ENCODE assay signal across 21 cellular contexts in genomic region chr4:103482471-103482870, GRCh38.
DNase-seq lines count a peak whose midpoint lies in the region; FAIRE-seq and TF ChIP-seq lines count a peak whose summit lies in the region.
"Had no signal": no experiment of that assay in that cellular context is flagged by ENCODE, and none has a peak within 500 bp of the region (broad histone marks: within the 10 kb centered on the region; RNA-seq: fewer than 3 reads in every experiment).

No MANE protein-coding gene starts in this region.

- no peak overlapping the region for H3K27ac ChIP-seq in GM23248
- H3K27ac ChIP-seq: BLaER1 had no signal

- H3K4me1 ChIP-seq in GM23248 (ENCODE audit: insufficient read depth), result no peaks in the 10 kb centered on the region
- H3K4me1 ChIP-seq: BLaER1 had no signal

- no peaks in the 10 kb centered on the region for H3K27me3 ChIP-seq in GM23248 (replicated peaks; ENCODE audit: insufficient read depth)
- H3K27me3 ChIP-seq: BLaER1 had no signal

- peak; percentile 89 for FAIRE-seq in endometrium (lab: Jason Lieb, UNC)
- FAIRE-seq: A204.1, G401.6, GM12892, GM18507, H1, HTR-8/SVneo, K562 had no signal

- TF ChIP-seq CTCF in fibroblast of the aortic adventitia (IDR thresholded peaks at IDR 0.05; ENCODE audit: insufficient read depth, low read length) (no peak), GM20000 (IDR thresholded peaks at IDR 0.05; ENCODE audit: extremely low read depth, missing control alignments) (no peak)

- H3F3A ChIP-seq in GM23248 (ENCODE audit: insufficient read depth), result no peaks in the 10 kb centered on the region

- H3K4me3 ChIP-seq in GM23248 (no peak overlapping the region), fibroblast of the aortic adventitia (ENCODE audit: low read depth, low read length) (no peak overlapping the region)
- H3K4me3 ChIP-seq: BLaER1, K562 had no signal

- H3K79me2 ChIP-seq in GM23248 (ENCODE audit: insufficient read depth), result no peaks in the 10 kb centered on the region

- no peaks in the 10 kb centered on the region for H3K9me2 ChIP-seq in GM23248 (ENCODE audit: insufficient read depth)

- no peaks in the 10 kb centered on the region for H3K9me3 ChIP-seq in GM23248 (ENCODE audit: low read depth)
- H3K9me3 ChIP-seq: BLaER1 had no signal

- no peaks in the 10 kb centered on the region for H3K36me3 ChIP-seq in GM23248 (ENCODE audit: low read depth)
- H3K36me3 ChIP-seq: BLaER1 had no signal

- no peak overlapping the region for H3K4me2 ChIP-seq in GM23248 (ENCODE audit: unreplicated experiment)
- H3K4me2 ChIP-seq: BLaER1 had no signal

- H2AFZ ChIP-seq in GM23248, result no peak overlapping the region

- in situ Hi-C loops in GM23248 (cut with MboI), result loop anchor here (25.0 kb wide), 1 partner anchor 430 kb away; no protein-coding TSS in a partner anchor

- no peaks in the 10 kb centered on the region for H4K20me1 ChIP-seq in GM23248 (ENCODE audit: insufficient read depth)
- H4K20me1 ChIP-seq: BLaER1 had no signal

- WGBS in GM23248 (ENCODE audit: low coverage in 1 of 2, low lambda C conversion rate in 2 of 2, missing lambda C conversion rate in 2 of 2), 2 experiments, result 2 to 6% methylated on average over 3 of the region's 3 CpGs

- DNase-seq in GM23248 (peak; percentile 9), fibroblast of the aortic adventitia (ENCODE audit: low read depth) (peak; percentile 12), superior temporal gyrus (ENCODE audit: extremely low spot score) (no peak), GM20000 (ENCODE audit: low spot score) (no peak), GM03348 (ENCODE audit: low spot score) (no peak), amniotic stem cell (lab: John Stamatoyannopoulos, UW) (no peak)
- DNase-seq: ACHN; Calu3; CD8-positive, alpha-beta T cell; DMS 273 treated with DMSO at 0.1 percent for 48 hours; H9; IMR-90 had no signal

- H3K9ac ChIP-seq in GM23248, result no peak overlapping the region
- H3K9ac ChIP-seq: BLaER1 had no signal

Comparison
In these comparisons a context has a peak if more than half of its experiments do, and no peak if none do; other contexts are left out.
1. DNase-seq: peak in GM23248 (single experiment) and fibroblast of the aortic adventitia (single experiment); none in superior temporal gyrus (single experiment), GM20000 (single experiment), GM03348 (single experiment) and amniotic stem cell (single experiment).